10 cellular contexts compared by ENCODE assay signal in genomic region chr12:3698218-3698974, GRCh38. TPM values are rescaled to one million over a fixed set of nuclear protein-coding genes. Genes with fewer than 3 reads are reported as not detected.
DNase-seq lines count a peak whose midpoint lies in the region; ATAC-seq, FAIRE-seq and TF ChIP-seq lines count a peak whose summit lies in the region.
"Had no signal": no experiment of that assay in that cellular context is flagged by ENCODE, and none has a peak within 500 bp of the region (broad histone marks: within the 10 kb centered on the region; RNA-seq: fewer than 3 reads in every experiment).

No MANE protein-coding gene starts in this region.

- H3K36me3 Mint-ChIP-seq in osteocyte (ENCODE audit: unreplicated experiment), result no peaks in the 10 kb centered on the region

- no peak for TF ChIP-seq CTCF in bronchial epithelial cell (IDR thresholded peaks at IDR 0.05; ENCODE audit: insufficient read depth, low read length, severe bottlenecking)
- TF ChIP-seq CTCF in psoas muscle (IDR thresholded peaks at IDR 0.05), result no peak
- TF ChIP-seq CTCF in Peyer's patch (IDR thresholded peaks at IDR 0.05), result no peak
- no peak for TF ChIP-seq CTCF in osteocyte (IDR thresholded peaks at IDR 0.05)

- peaks cover 28% of the 10 kb centered on the region for H3K4me1 ChIP-seq in psoas muscle
- H3K4me1 ChIP-seq in Peyer's patch, result no peaks in the 10 kb centered on the region

- H3K9me3 ChIP-seq in psoas muscle (peaks cover 2% of the 10 kb centered on the region), Peyer's patch (no peaks in the 10 kb centered on the region)

- WGBS in psoas muscle, 3 donors, result 24 to 34% (median 31%) methylated on average over 7 of the region's 7 CpGs

- no peaks in the 10 kb centered on the region for H3K36me3 ChIP-seq in bronchial epithelial cell (ENCODE audit: control insufficient read depth, insufficient read depth, low read length)
- H3K36me3 ChIP-seq in psoas muscle (ENCODE audit: insufficient read depth in 1 of 2, low read depth in 1 of 2), result no peaks in the 10 kb centered on the region
- no peaks in the 10 kb centered on the region for H3K36me3 ChIP-seq in Peyer's patch

- no peak for TF ChIP-seq POLR2A in Peyer's patch (IDR thresholded peaks at IDR 0.05)

- peak overlapping the region; percentile 91 for H3K27ac ChIP-seq in psoas muscle
- H3K27ac ChIP-seq in Peyer's patch, result no peak overlapping the region

- no peak overlapping the region for H3K27ac Mint-ChIP-seq in osteocyte (ENCODE audit: unreplicated experiment)
- H3K27ac Mint-ChIP-seq: activated CD4-positive, alpha-beta memory T cell treated with anti-CD3 and anti-CD28 coated beads, Interleukin-2, amount 10 ng/mL, durations not matched to agents 7 days and 5 days; IgD-negative memory B cell had no signal

- peaks cover 10% of the 10 kb centered on the region for H3K4me1 Mint-ChIP-seq in osteocyte (ENCODE audit: unreplicated experiment)
- H3K4me1 Mint-ChIP-seq: activated CD4-positive, alpha-beta memory T cell treated with anti-CD3 and anti-CD28 coated beads, Interleukin-2, amount 10 ng/mL, durations not matched to agents 7 days and 5 days had no signal

- DNase-seq in GM04504 (ENCODE audit: low read depth) (peak; percentile 85), NCI-H2196 (lab: John Stamatoyannopoulos, UW; ENCODE audit: unreplicated experiment) (peak; percentile 66), bronchial epithelial cell (ENCODE audit: low read depth) (peak; percentile 91), psoas muscle (no peak), Peyer's patch (no peak), osteocyte (ENCODE audit: extremely low spot score, unreplicated experiment) (no peak), GDM1 (lab: John Stamatoyannopoulos, UW) (no peak)
- DNase-seq: activated CD4-positive, alpha-beta memory T cell treated with anti-CD3 and anti-CD28 coated beads, Interleukin-2, amount 10 ng/mL, durations not matched to agents 7 days and 5 days had no signal

- peaks cover 4% of the 10 kb centered on the region for H3K27me3 Mint-ChIP-seq in osteocyte (ENCODE audit: unreplicated experiment)
- H3K27me3 Mint-ChIP-seq: activated CD4-positive, alpha-beta memory T cell treated with anti-CD3 and anti-CD28 coated beads, Interleukin-2, amount 10 ng/mL, durations not matched to agents 7 days and 5 days; IgD-negative memory B cell had no signal

- FAIRE-seq in bronchial epithelial cell (lab: Jason Lieb, UNC), result peak; percentile 32

- intact Hi-C loops in psoas muscle (cut with DNase I), result no loop called here

- H3K9me3 Mint-ChIP-seq in osteocyte (ENCODE audit: unreplicated experiment), result peaks cover 4% of the 10 kb centered on the region

- peak; percentile 94 to 98 (median 96) for ATAC-seq in psoas muscle
- no peak for ATAC-seq in HG02970 (IDR thresholded peaks at IDR 0.05; ENCODE audit: low FRiP score, unreplicated experiment)

- H3K4me3 ChIP-seq in bronchial epithelial cell (ENCODE audit: low read depth, low read length) (no peak overlapping the region), psoas muscle (no peak overlapping the region), Peyer's patch (no peak overlapping the region)

- H3K27me3 ChIP-seq in bronchial epithelial cell (ENCODE audit: control insufficient read depth, insufficient read depth, low read length) (no peaks in the 10 kb centered on the region), psoas muscle (ENCODE audit: insufficient read depth in 3 of 3, low read length in 2 of 3) (no peaks in the 10 kb centered on the region), Peyer's patch (no peaks in the 10 kb centered on the region)

- H3K4me3 Mint-ChIP-seq in osteocyte (ENCODE audit: unreplicated experiment), result no peak overlapping the region
- H3K4me3 Mint-ChIP-seq: activated CD4-positive, alpha-beta memory T cell treated with anti-CD3 and anti-CD28 coated beads, Interleukin-2, amount 10 ng/mL, durations not matched to agents 7 days and 5 days; IgD-negative memory B cell had no signal

RNA-seq across cellular contexts. Expression of gene CRACR2A, which starts 54.5 kb away (rescaled TPM):
- total RNA-seq in bronchial epithelial cell, result 0.77 and 1.1 TPM in 2 replicates
- 1 to 10 TPM in 3 of 4 donors, under 1 TPM in 1; 0.87 to 1.7 (median 1.2) TPM for total RNA-seq in psoas muscle
- under 1 TPM; 0.24 to 0.48 (median 0.35) TPM for polyA plus RNA-seq in psoas muscle
- total RNA-seq in Peyer's patch, result 10 to 100 TPM; 52.3 to 81.7 (median 65.9) TPM
- 0.08 and 0.13 TPM in 2 replicates for total RNA-seq in osteocyte

Comparison
In these comparisons a context has a peak if more than half of its experiments do, and no peak if none do; other contexts are left out.
1. DNase-seq: peak in GM04504 (single experiment), NCI-H2196 (single experiment) and bronchial epithelial cell (single experiment); none in psoas muscle (0 of 2), Peyer's patch (0 of 3), osteocyte (single experiment) and GDM1 (single experiment).
2. RNA of gene CRACR2A, which starts 54.5 kb away (total RNA-seq): 52.3 to 81.7 TPM in Peyer's patch; 0.87 to 1.7 TPM in psoas muscle, 0.77 to 1.1 TPM in bronchial epithelial cell and 0.08 to 0.13 TPM in osteocyte; every median in the first group is over 10 times any median in the second.